24 cellular contexts compared by ENCODE assay signal in the genomic region with DNA sequence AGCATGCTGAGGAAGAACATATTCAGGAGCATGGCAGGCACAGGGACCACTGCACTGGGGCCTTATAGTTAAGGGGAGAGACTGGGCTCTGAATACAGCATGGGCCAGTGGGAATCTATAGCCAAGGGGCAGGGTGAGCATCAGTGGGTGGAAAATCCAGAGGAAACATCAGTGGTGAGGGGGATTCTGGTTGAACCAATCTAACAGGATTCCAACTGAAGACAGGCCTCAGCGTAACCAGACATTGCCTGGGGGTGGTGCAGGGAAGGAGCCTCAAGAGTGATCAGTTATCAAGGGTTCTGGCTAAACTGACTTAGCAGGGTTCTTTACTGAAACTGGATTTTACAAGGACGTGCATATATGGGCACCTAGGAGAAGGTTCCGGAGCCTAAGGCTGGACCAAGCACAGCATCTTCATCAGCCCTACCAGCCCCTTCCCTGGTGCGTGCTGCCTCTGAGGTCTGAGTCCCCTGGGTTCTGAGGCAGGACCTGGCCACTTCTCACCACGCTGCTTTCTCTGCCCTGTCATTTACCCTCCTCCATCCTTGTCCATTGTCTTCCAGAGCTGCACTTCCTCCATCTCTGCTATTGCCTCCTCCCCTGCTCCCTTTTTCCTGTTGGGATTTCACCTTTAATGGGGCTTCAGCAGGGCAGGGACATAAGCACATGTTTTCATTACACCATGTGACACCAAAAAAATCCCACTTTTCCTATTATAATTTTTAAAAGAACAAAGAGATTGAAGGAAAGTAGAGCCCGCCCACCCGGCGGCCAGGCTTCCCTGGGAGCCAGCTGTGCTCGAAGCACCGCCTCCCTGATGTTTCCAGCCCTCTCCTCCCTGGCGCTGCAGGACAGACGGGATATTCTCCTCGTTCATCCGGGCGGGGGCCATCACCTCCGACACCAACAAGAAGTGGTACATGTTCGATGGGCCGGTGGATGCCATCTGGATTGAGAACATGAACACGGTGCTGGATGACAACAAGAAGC. TPM values are rescaled to one million over a fixed set of nuclear protein-coding genes. Genes with fewer than 3 reads are reported as not detected.
DNase-seq lines count a peak whose midpoint lies in the region; ATAC-seq, FAIRE-seq and TF ChIP-seq lines count a peak whose summit lies in the region.
"Had no signal": no experiment of that assay in that cellular context is flagged by ENCODE, and none has a peak within 500 bp of the region (broad histone marks: within the 10 kb centered on the region; RNA-seq: fewer than 3 reads in every experiment).

No MANE protein-coding gene starts in this region.

- peak; percentile 84 for DNase-seq in ELF-1 (ENCODE audit: low read depth, low spot score)
- no peak for DNase-seq in astrocyte (ENCODE audit: low read depth)
- DNase-seq in head of caudate nucleus, result peak; percentile 14 to 85 (median 57)
- no peak for DNase-seq in neural crest cell (ENCODE audit: low read depth, low spot score)
- DNase-seq in DMS 273 (lab: John Stamatoyannopoulos, UW; ENCODE audit: unreplicated experiment), result no peak
- DNase-seq in ecto neural progenitor cell (ENCODE audit: low spot score), result no peak
- no peak for DNase-seq in Caco-2
- DNase-seq: ACHN; activated effector memory CD4-positive, alpha-beta T cell treated with Interleukin-2 at 50 U/mL for 16 hours; colonic mucosa; DND-41; mesenchymal stem cell; MG63; NCI-H1694; NCI-H446; right cardiac atrium; stimulated activated naive CD4-positive, alpha-beta T cell treated with Interleukin-2 at 50 U/mL for 16 hours had no signal

- H3K36me3 Mint-ChIP-seq in astrocyte (ENCODE audit: low read depth, unreplicated experiment) (peaks cover 15% of the 10 kb centered on the region), neural crest cell (ENCODE audit: low read depth) (no peaks in the 10 kb centered on the region), Caco-2 (ENCODE audit: insufficient read depth, unreplicated experiment) (no peaks in the 10 kb centered on the region)

- no peak overlapping the region for H3K9ac ChIP-seq in astrocyte (ENCODE audit: low read length)

- TF ChIP-seq CTCF in astrocyte (IDR thresholded peaks at IDR 0.05; ENCODE audit: insufficient read depth, low read depth, low read length) (no peak), neural crest cell (conservative IDR thresholded peaks at IDR 0.05) (no peak), Caco-2 (IDR thresholded peaks at IDR 0.05; ENCODE audit: insufficient read depth in 1 of 2, low read depth in 1 of 2, low read length in 1 of 2, severe bottlenecking in 1 of 2, unreplicated experiment in 1 of 2) (no peak)

- no peak overlapping the region for H3K27ac ChIP-seq in astrocyte (ENCODE audit: low read depth, low read length)
- H3K27ac ChIP-seq: ascending aorta, colonic mucosa, RWPE1 had no signal

- FAIRE-seq in astrocyte (lab: Jason Lieb, UNC), result no peak
- FAIRE-seq: HepG2, islet of Langerhans had no signal

- no peaks in the 10 kb centered on the region for H3K79me2 ChIP-seq in astrocyte (ENCODE audit: insufficient read depth, low read length)

- H3K4me1 ChIP-seq in astrocyte (ENCODE audit: insufficient read depth, low read length) (no peaks in the 10 kb centered on the region), Caco-2 (no peaks in the 10 kb centered on the region)
- H3K4me1 ChIP-seq: ascending aorta, colonic mucosa had no signal

- H3K4me2 ChIP-seq in astrocyte (ENCODE audit: low read length), result no peak overlapping the region

- peaks cover 25% of the 10 kb centered on the region for H3K27me3 Mint-ChIP-seq in astrocyte (ENCODE audit: low read depth, unreplicated experiment)
- peaks cover 11% of the 10 kb centered on the region for H3K27me3 Mint-ChIP-seq in neural crest cell (ENCODE audit: low read depth)
- H3K27me3 Mint-ChIP-seq in Caco-2 (ENCODE audit: insufficient read depth, unreplicated experiment), result no peaks in the 10 kb centered on the region

- H3K27me3 ChIP-seq in astrocyte (ENCODE audit: insufficient read depth, low read length) (no peaks in the 10 kb centered on the region), Caco-2 (replicated peaks; ENCODE audit: control insufficient read depth, insufficient read depth, low read length) (no peaks in the 10 kb centered on the region)
- H3K27me3 ChIP-seq: ascending aorta, colonic mucosa, MG63 had no signal

- intact Hi-C loops in head of caudate nucleus (cut with DNase I), result no loop called here
- intact Hi-C loops in Caco-2 (cut with micrococcal nuclease; ENCODE audit: unreplicated experiment), result no loop called here

- H3K4me3 ChIP-seq in astrocyte (ENCODE audit: insufficient read depth, low read depth, low read length), result no peak overlapping the region
- no peak overlapping the region for H3K4me3 ChIP-seq in Caco-2 (ENCODE audit: low read depth, low read length)
- H3K4me3 ChIP-seq: ascending aorta, colonic mucosa, MG63 had no signal

- CTCF ChIA-PET in Caco-2 (lab: Charles Lee), result interaction anchor here (0.8 to 1.2 kb wide), 2 partner anchors 17 kb away, joined by 3 to 4 read pairs; no protein-coding TSS in a partner anchor

- no peaks in the 10 kb centered on the region for H4K20me1 ChIP-seq in astrocyte (ENCODE audit: insufficient read depth, low read length)

- H3K9me3 ChIP-seq in astrocyte (ENCODE audit: insufficient read depth, low read depth, low read length) (no peaks in the 10 kb centered on the region), Caco-2 (no peaks in the 10 kb centered on the region)
- H3K9me3 ChIP-seq: ascending aorta, colonic mucosa, MG63 had no signal

- H3K4me3 Mint-ChIP-seq in astrocyte (ENCODE audit: unreplicated experiment), result no peak overlapping the region
- no peak overlapping the region for H3K4me3 Mint-ChIP-seq in neural crest cell
- H3K4me3 Mint-ChIP-seq in Caco-2 (ENCODE audit: unreplicated experiment), result no peak overlapping the region
- H3K4me3 Mint-ChIP-seq: type B pancreatic cell had no signal

- H3K27ac Mint-ChIP-seq in astrocyte (ENCODE audit: unreplicated experiment), result peak overlapping the region; percentile 50
- peak overlapping the region; percentile 81 for H3K27ac Mint-ChIP-seq in neural crest cell (ENCODE audit: unreplicated experiment)
- H3K27ac Mint-ChIP-seq in Caco-2 (ENCODE audit: unreplicated experiment), result no peak overlapping the region
- H3K27ac Mint-ChIP-seq: type B pancreatic cell had no signal

- ATAC-seq in HG03097 (IDR thresholded peaks at IDR 0.05; ENCODE audit: low FRiP score, unreplicated experiment), result no peak
- ATAC-seq: esophagus mucosa, HepG2, right cardiac atrium had no signal

- H3K36me3 ChIP-seq in astrocyte (ENCODE audit: insufficient read depth, low read length), result no peaks in the 10 kb centered on the region
- H3K36me3 ChIP-seq in Caco-2 (ENCODE audit: control insufficient read depth, insufficient read depth, low read length), result no peaks in the 10 kb centered on the region
- H3K36me3 ChIP-seq: colonic mucosa, MG63 had no signal

- no TSS peak for BruUV-seq in Caco-2 (replicated peaks; lab: Mats Ljungman, UMichigan)

- H3K9me3 Mint-ChIP-seq in astrocyte (ENCODE audit: unreplicated experiment) (no peaks in the 10 kb centered on the region), neural crest cell (no peaks in the 10 kb centered on the region), Caco-2 (ENCODE audit: unreplicated experiment) (no peaks in the 10 kb centered on the region)
- H3K9me3 Mint-ChIP-seq: type B pancreatic cell had no signal

- POLR2A ChIA-PET in Caco-2 (lab: Charles Lee), result no interaction called here

- H3K4me1 Mint-ChIP-seq in astrocyte (ENCODE audit: low read depth, unreplicated experiment) (peaks cover under 1% of the 10 kb centered on the region), neural crest cell (peaks cover 13% of the 10 kb centered on the region), Caco-2 (ENCODE audit: low read depth, unreplicated experiment) (no peaks in the 10 kb centered on the region)

- H2AFZ ChIP-seq in astrocyte (ENCODE audit: low read depth, low read length), result no peak overlapping the region

RNA-seq across cellular contexts. Expression of gene BAP1, which starts 41.6 kb away (rescaled TPM):
- total RNA-seq in astrocyte, result 70.6 and 74.0 TPM in 2 replicates
- 123 and 125 TPM in 2 replicates for total RNA-seq in neural crest cell
- total RNA-seq in Caco-2 (2022), result 78.9 and 83.4 TPM in 2 replicates

RNA-seq across cellular contexts. Expression of gene PHF7, which starts 42.3 kb away (rescaled TPM):
- total RNA-seq in astrocyte (3.9 and 4.8 TPM in 2 replicates), neural crest cell (8.5 and 9.9 TPM in 2 replicates), Caco-2 (2022) (2.4 and 4.1 TPM in 2 replicates)
- total RNA-seq: ascending aorta had no signal

RNA-seq across cellular contexts. Expression of gene DNAH1, which starts 52.1 kb away (rescaled TPM):
- total RNA-seq in astrocyte (2.2 and 2.3 TPM in 2 replicates), neural crest cell (2.4 and 3.2 TPM in 2 replicates), Caco-2 (2022) (2.9 and 4.1 TPM in 2 replicates)

Comparison
In these comparisons a context has a peak if more than half of its experiments do, and no peak if none do; other contexts are left out.
1. DNase-seq: peak in ELF-1 (single experiment) and head of caudate nucleus (42 of 42); none in astrocyte (single experiment), neural crest cell (single experiment), DMS 273 (single experiment), ecto neural progenitor cell (single experiment) and Caco-2 (0 of 2).